In the genomic region with DNA sequence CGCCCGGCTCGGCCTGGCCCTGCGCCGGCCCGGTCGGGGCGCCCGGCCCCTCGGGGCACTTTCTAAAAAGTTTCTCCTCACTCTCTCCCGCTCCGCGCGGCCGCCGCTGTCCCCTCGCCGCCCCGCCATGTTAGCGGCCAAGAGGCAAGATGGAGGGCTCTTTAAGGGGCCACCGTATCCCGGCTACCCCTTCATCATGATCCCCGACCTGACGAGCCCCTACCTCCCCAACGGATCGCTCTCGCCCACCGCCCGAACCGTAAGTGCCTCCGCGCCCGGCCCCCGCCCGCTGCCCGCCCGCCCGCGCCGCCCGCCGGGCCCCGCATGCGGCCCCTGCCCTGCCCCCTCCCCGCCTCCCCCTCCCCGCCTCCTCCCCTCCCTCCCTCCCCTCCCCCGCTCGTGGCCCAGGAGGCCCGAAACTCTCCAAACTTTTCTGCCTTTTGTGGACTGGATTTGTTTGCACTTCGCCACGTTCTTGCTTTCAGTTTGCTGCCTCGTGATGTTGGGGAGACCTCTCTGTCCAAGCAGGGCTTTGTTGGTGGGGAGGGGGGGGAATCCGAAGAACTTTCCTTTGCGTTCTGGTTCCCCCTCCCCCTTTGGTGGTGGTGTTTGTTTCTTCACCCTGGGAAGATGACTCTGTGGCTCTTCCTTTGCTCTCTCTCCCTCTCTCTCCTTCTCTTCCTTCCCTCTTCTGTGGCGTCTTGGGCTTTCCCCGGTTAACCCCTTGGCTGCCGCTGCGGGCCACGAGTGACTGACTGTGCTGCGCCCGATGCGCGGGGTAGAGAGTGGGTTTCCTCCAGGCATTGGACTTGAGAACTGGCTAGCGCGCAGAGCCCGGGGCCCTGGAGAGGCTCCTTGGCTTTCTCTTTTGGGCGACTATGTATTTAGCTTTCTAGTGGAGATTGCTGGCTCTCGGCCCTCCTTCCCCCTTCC, we compare ENCODE assay signal across 8 cellular contexts. TPM values are rescaled to one million over a fixed set of nuclear protein-coding genes. Genes with fewer than 3 reads are reported as not detected.
DNase-seq lines count a peak whose midpoint lies in the region; ATAC-seq, FAIRE-seq and TF ChIP-seq lines count a peak whose summit lies in the region.

No MANE protein-coding gene starts in this region.

- peak overlapping the region; percentile 96 for H4K91ac ChIP-seq in H1 (replicated peaks; ENCODE audit: insufficient read length, low read length)

- H2BK5ac ChIP-seq in H1 (ENCODE audit: low read depth, low read length) = peak overlapping the region; percentile 98

- WGBS in H1 (ENCODE audit: extremely low coverage in 1 of 2, insufficient coverage in 1 of 2, insufficient read length in 1 of 2, insufficient replicate concordance in 2 of 2, low coverage in 1 of 2, low lambda C conversion rate in 2 of 2, missing lambda C conversion rate in 1 of 2), 2 experiments = 0% methylated on average over 18 of the region's 68 CpGs; no CpG with 5 or more reads in 1 of the 2 experiments

- peak in 1 of 2 experiments; percentile 34; a peak in 1 of 3 replicates for TF ChIP-seq POLR2A in H1 (IDR thresholded peaks at IDR 0.05; ENCODE audit: control extremely low read depth in 1 of 2, low read depth in 2 of 2, low read length in 2 of 2)

- no peaks in the 10 kb centered on the region for H3K9me3 Mint-ChIP-seq in mesothelial cell of epicardium
- no peaks in the 10 kb centered on the region for H3K9me3 Mint-ChIP-seq in stimulated activated naive CD8-positive, alpha-beta T cell treated with anti-CD3 and anti-CD28 coated beads, Interleukin-15, Interleukin-2, amounts not matched to agents 100 ng/mL and 50 ng/mL, for 24 hours

- H3K36me3 ChIP-seq in DND-41 (ENCODE audit: insufficient read depth, low read length) (peaks cover 10% of the 10 kb centered on the region), MM.1S (replicated peaks; ENCODE audit: insufficient read depth, low read length) (no peaks in the 10 kb centered on the region), H1 (ENCODE audit: control insufficient read depth in 2 of 4, insufficient read depth in 4 of 4, low read length in 3 of 4) (peaks cover 0 to 29% (median 0%) of the 10 kb centered on the region in 4 experiments; a peak in 1 of 8 replicates)

- peak overlapping the region; percentile 73 for H3K4me2 ChIP-seq in DND-41 (ENCODE audit: insufficient read depth, low read length)
- peak overlapping the region; percentile 97 for H3K4me2 ChIP-seq in MM.1S (ENCODE audit: low read depth, low read length)
- peak overlapping the region; percentile 75 to 78 for H3K4me2 ChIP-seq in H1 (ENCODE audit: insufficient read depth in 1 of 2, low read depth in 2 of 2, low read length in 2 of 2)

- ATAC-seq in DND-41 (ENCODE audit: insufficient read depth, low read depth) = peak; percentile 48
- ATAC-seq in HG03135 (IDR thresholded peaks at IDR 0.05; ENCODE audit: unreplicated experiment) = no peak

- peak overlapping the region; percentile 53; the same call in 1 of the 2 replicates for H4K8ac ChIP-seq in H1 (ENCODE audit: extremely low read depth, insufficient read depth, low read length)

- H3K4me3 ChIP-seq in DND-41 (ENCODE audit: low read depth in 1 of 2, low read length in 2 of 2) = peak overlapping the region; percentile 51 to 75
- peak overlapping the region; percentile 75 for H3K4me3 ChIP-seq in MM.1S (ENCODE audit: low read length)
- peak overlapping the region; percentile 85 to 94 (median 89) for H3K4me3 ChIP-seq in H1 (ENCODE audit: extremely low read depth in 1 of 4, insufficient read depth in 2 of 4, low read depth in 3 of 4, low read length in 4 of 4)

- 0 out of 3 replicates have a peak, but pooled peaks of 1 of the 2 experiments have one; percentile 75 for TF ChIP-seq EP300 in H1 (IDR thresholded peaks at IDR 0.05; ENCODE audit: borderline replicate concordance in 1 of 2, low read depth in 2 of 2, low read length in 2 of 2)

- H3K36me3 Mint-ChIP-seq in mesothelial cell of epicardium = no peaks in the 10 kb centered on the region
- no peaks in the 10 kb centered on the region for H3K36me3 Mint-ChIP-seq in stimulated activated naive CD8-positive, alpha-beta T cell treated with anti-CD3 and anti-CD28 coated beads, Interleukin-15, Interleukin-2, amounts not matched to agents 100 ng/mL and 50 ng/mL, for 24 hours (ENCODE audit: low read depth)

- no peak overlapping the region for H2BK15ac ChIP-seq in H1 (ENCODE audit: low read length)

- CTCF ChIA-PET in H1 (lab: Charles Lee; ENCODE audit: partially characterized antibody) = interaction anchor here (1.1 kb wide), 1 partner anchor 388 kb away, joined by 3 read pairs; no protein-coding TSS in a partner anchor

- peaks cover 47% of the 10 kb centered on the region for H3K4me1 Mint-ChIP-seq in mesothelial cell of epicardium
- peaks cover 40% of the 10 kb centered on the region for H3K4me1 Mint-ChIP-seq in stimulated activated naive CD8-positive, alpha-beta T cell treated with anti-CD3 and anti-CD28 coated beads, Interleukin-15, Interleukin-2, amounts not matched to agents 100 ng/mL and 50 ng/mL, for 24 hours (ENCODE audit: low read depth)

- TF ChIP-seq CTCF in DND-41 (IDR thresholded peaks at IDR 0.05; ENCODE audit: borderline replicate concordance, extremely low read depth, low read length, poor library complexity, severe bottlenecking) (no peak), MM.1S (IDR thresholded peaks at IDR 0.05; ENCODE audit: low read length) (no peak), H1 (IDR thresholded peaks at IDR 0.05; ENCODE audit: control extremely low read depth in 1 of 3, insufficient read depth in 1 of 3, low read depth in 1 of 3, low read length in 3 of 3) (no peak), mesothelial cell of epicardium (IDR thresholded peaks at IDR 0.05; ENCODE audit: unreplicated experiment) (no peak)

- no peak overlapping the region for H3K23ac ChIP-seq in H1 (ENCODE audit: insufficient read length)

- H3K9me2 ChIP-seq in MM.1S (replicated peaks; ENCODE audit: insufficient read depth, low read length) = no peaks in the 10 kb centered on the region

- DNase-seq in DND-41 = peak; percentile 70
- peak; percentile 10 for DNase-seq in MM.1S
- peak; percentile 31 to 55 for DNase-seq in activated CD4-positive, alpha-beta T cell treated with anti-CD3 and anti-CD28 coated beads, Interleukin-2, amount 50 U/mL, for 48 hours
- DNase-seq in H1 (ENCODE audit: low read depth in 1 of 2, low spot score in 2 of 2) = peak in 1 of 2 experiments; percentile 76
- peak; percentile 40 to 75 for DNase-seq in mesothelial cell of epicardium (ENCODE audit: low spot score in 2 of 2, unreplicated experiment in 2 of 2)
- DNase-seq in NCI-H2081 treated with DMSO at 0.1 percent for 48 hours (lab: John Stamatoyannopoulos, UW) = no peak

- peak overlapping the region; percentile 99 for H3K4ac ChIP-seq in H1 (replicated peaks; ENCODE audit: insufficient read length, low read depth, low read length)

- peak overlapping the region; percentile 79 for H3K56ac ChIP-seq in H1 (replicated peaks; ENCODE audit: insufficient read length, low read depth, low read length)

- POLR2A ChIA-PET in H1 (lab: Charles Lee; ENCODE audit: partially characterized antibody) = interaction anchor here (1.0 to 2.7 kb wide), 6 partner anchors 10 to 111 kb away, joined by 3 to 8 read pairs (median 4); no protein-coding TSS in a partner anchor

- H2AFZ ChIP-seq in DND-41 (ENCODE audit: low read depth, low read length) (peak overlapping the region; percentile 71), MM.1S (ENCODE audit: low read length) (peak overlapping the region; percentile 43), H1 (ENCODE audit: low read length) (no peak overlapping the region)

- peaks cover 10% of the 10 kb centered on the region for H3K23me2 ChIP-seq in H1 (ENCODE audit: low read depth, low read length)

- TF ChIP-seq RAD21 in H1 (IDR thresholded peaks at IDR 0.05 in 1 of 2, conservative IDR thresholded peaks at IDR 0.05 in 1 of 2; ENCODE audit: low read depth in 2 of 2, low read length in 2 of 2) = peak; percentile 2 to 13; a peak in 1 of 4 replicates

- H3K27me3 Mint-ChIP-seq in mesothelial cell of epicardium (ENCODE audit: low read depth) = no peaks in the 10 kb centered on the region
- H3K27me3 Mint-ChIP-seq in stimulated activated naive CD8-positive, alpha-beta T cell treated with anti-CD3 and anti-CD28 coated beads, Interleukin-15, Interleukin-2, amounts not matched to agents 100 ng/mL and 50 ng/mL, for 24 hours = peaks cover 65% of the 10 kb centered on the region

- H3K9me3 ChIP-seq in DND-41 (ENCODE audit: insufficient read depth, low read length, severe bottlenecking) (no peaks in the 10 kb centered on the region), MM.1S (replicated peaks; ENCODE audit: insufficient read depth, low read length) (no peaks in the 10 kb centered on the region), H1 (ENCODE audit: insufficient read depth in 2 of 2, low read depth in 1 of 2, low read length in 1 of 2) (no peaks in the 10 kb centered on the region)

- H3K9ac ChIP-seq in DND-41 (ENCODE audit: low read depth, low read length) = peak overlapping the region; percentile 84
- no peak overlapping the region for H3K9ac ChIP-seq in MM.1S (ENCODE audit: low read length)
- peak overlapping the region; percentile 76 to 88 (median 78) for H3K9ac ChIP-seq in H1 (replicated peaks in 1 of 4; ENCODE audit: extremely low read depth in 1 of 4, low read depth in 3 of 4, low read length in 3 of 4)

- H4K20me1 ChIP-seq in DND-41 (ENCODE audit: insufficient read depth, low read length) = peaks cover 8% of the 10 kb centered on the region; the same call in 1 of the 2 replicates
- no peaks in the 10 kb centered on the region for H4K20me1 ChIP-seq in MM.1S (ENCODE audit: insufficient read depth, low read length)
- H4K20me1 ChIP-seq in H1 (replicated peaks in 1 of 2; ENCODE audit: control insufficient read depth in 1 of 2, insufficient read depth in 2 of 2, low read length in 2 of 2) = no peaks in the 10 kb centered on the region

- peak overlapping the region; percentile 88 for H2BK12ac ChIP-seq in H1 (ENCODE audit: low read depth, low read length)

- H3K27ac ChIP-seq in DND-41 (ENCODE audit: low read length) (peak overlapping the region; percentile 95), MM.1S (ENCODE audit: low read length) (no peak overlapping the region), H1 (ENCODE audit: low read depth, low read length) (peak overlapping the region; percentile 91)

- H3F3A ChIP-seq in MM.1S (ENCODE audit: insufficient read depth, low read length) = no peaks in the 10 kb centered on the region

- peak overlapping the region; percentile 90 for H3K18ac ChIP-seq in H1 (ENCODE audit: extremely low read depth, low read length)

- H3K4me1 ChIP-seq in DND-41 (ENCODE audit: insufficient read depth, low read length) (peaks cover 48% of the 10 kb centered on the region), MM.1S (ENCODE audit: low read length) (no peaks in the 10 kb centered on the region), H1 (replicated peaks in 1 of 4; ENCODE audit: control insufficient read depth in 3 of 4, insufficient read depth in 4 of 4, low read length in 3 of 4) (peaks cover 9 to 13% (median 11%) of the 10 kb centered on the region in 4 experiments; a peak in 6 of 7 replicates)

- FAIRE-seq in H1 (lab: Jason Lieb, UNC) = no peak

- H3K14ac ChIP-seq in H1 (ENCODE audit: insufficient read length) = no peak overlapping the region

- no peaks in the 10 kb centered on the region for H3K79me1 ChIP-seq in H1 (ENCODE audit: low read depth, low read length)

- H2BK20ac ChIP-seq in H1 (ENCODE audit: low read length) = no peak overlapping the region; the same call in 1 of the 2 replicates

- peak overlapping the region; percentile 96 for H3K4me3 Mint-ChIP-seq in mesothelial cell of epicardium
- peak overlapping the region; percentile 93 for H3K4me3 Mint-ChIP-seq in stimulated activated naive CD8-positive, alpha-beta T cell treated with anti-CD3 and anti-CD28 coated beads, Interleukin-15, Interleukin-2, amounts not matched to agents 100 ng/mL and 50 ng/mL, for 24 hours

- H2AK5ac ChIP-seq in H1 (ENCODE audit: low read depth, low read length) = 0 out of 2 replicates have a peak overlapping the region, but pooled peaks have one; percentile 16

- H2BK120ac ChIP-seq in H1 (replicated peaks; ENCODE audit: low read depth, low read length) = peak overlapping the region; percentile 79

- H3K27ac Mint-ChIP-seq in mesothelial cell of epicardium = peak overlapping the region; percentile 100
- H3K27ac Mint-ChIP-seq in stimulated activated naive CD8-positive, alpha-beta T cell treated with anti-CD3 and anti-CD28 coated beads, Interleukin-15, Interleukin-2, amounts not matched to agents 100 ng/mL and 50 ng/mL, for 24 hours = peak overlapping the region; percentile 96

- H3K79me2 ChIP-seq in DND-41 (ENCODE audit: insufficient read depth, low read length) = peaks cover 63% of the 10 kb centered on the region
- no peaks in the 10 kb centered on the region for H3K79me2 ChIP-seq in MM.1S (ENCODE audit: low read length)
- H3K79me2 ChIP-seq in H1 (ENCODE audit: control insufficient read depth in 1 of 2, insufficient read depth in 2 of 2, low read length in 2 of 2) = peaks cover 15 to 63% of the 10 kb centered on the region in 2 experiments; a peak in 3 of 4 replicates

- peak overlapping the region; percentile 99 for H4K5ac ChIP-seq in H1 (ENCODE audit: insufficient read length, low read depth, low read length)

- no peaks in the 10 kb centered on the region for H3K27me3 ChIP-seq in DND-41 (ENCODE audit: insufficient read depth, low read length, poor library complexity)
- peaks cover 76% of the 10 kb centered on the region for H3K27me3 ChIP-seq in MM.1S (replicated peaks; ENCODE audit: insufficient read depth, low read length)
- H3K27me3 ChIP-seq in H1 (replicated peaks in 1 of 4; ENCODE audit: control insufficient read depth in 3 of 4, extremely low read depth in 1 of 4, insufficient read depth in 3 of 4, low read length in 3 of 4) = no peaks in the 10 kb centered on the region

RNA-seq across cellular contexts. Expression of gene TCF7L2, which starts 1.6 kb away (rescaled TPM):
- total RNA-seq in H1 (2021; fragmentation: NEBNext Ultra II Directional; extraction: Animal tissue kit (Norgen Biotek cat#: 25700)) = 63.7 and 67.3 TPM in 2 replicates
- 33.9 and 52.6 TPM in 2 replicates for polyA plus RNA-seq in H1 (2011; rRNA removed)
- polyA plus RNA-seq in H1 (2011; cell fraction: cytosol; rRNA removed) = 15.1 TPM
- 89.0 TPM for polyA plus RNA-seq in H1 (2011; cell fraction: nucleus; rRNA removed)
- polyA plus RNA-seq in H1 (2012, experiment 1 of 2) = 60.9 to 109 TPM (median 93.0 TPM) in 4 replicates
- 26.5 TPM for polyA plus RNA-seq in H1 (2012, experiment 2 of 2)
- 79.6 TPM for polyA plus RNA-seq in H1 (2013, experiment 1 of 2)
- 75.5 TPM for polyA plus RNA-seq in H1 (2013, experiment 2 of 2)
- polyA minus RNA-seq in H1 (2011; rRNA and poly(A)+ RNA removed) = 33.9 and 38.1 TPM in 2 replicates
- 58.9 TPM for polyA minus RNA-seq in H1 (2011; cell fraction: cytosol; rRNA and poly(A)+ RNA removed)
- 106 TPM for polyA minus RNA-seq in H1 (2011; cell fraction: nucleus; rRNA and poly(A)+ RNA removed)
- total RNA-seq in mesothelial cell of epicardium = 76.4 to 84.0 TPM (median 78.0 TPM) in 3 replicates
